8 cellular contexts compared by ENCODE assay signal in the genomic region with DNA sequence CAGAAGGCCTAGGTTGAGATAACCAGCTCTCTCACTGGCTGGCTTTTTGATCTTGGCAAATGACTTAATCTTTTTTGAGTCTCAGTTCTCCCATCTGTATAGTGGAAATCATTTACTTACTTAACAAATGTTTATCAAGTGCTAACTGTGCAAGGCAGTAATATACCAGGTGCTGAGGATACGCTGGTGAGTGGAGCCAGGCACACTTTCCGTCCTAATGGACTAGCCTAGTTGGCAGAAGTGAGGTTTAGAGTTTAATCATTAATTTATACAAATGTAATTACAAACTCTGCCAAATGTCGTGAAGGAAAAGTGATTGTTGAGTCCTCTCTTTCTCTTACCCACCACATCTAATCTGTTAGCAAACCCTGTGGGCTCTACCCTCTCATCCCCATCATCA.
"Had no signal": no experiment of that assay in that cellular context is flagged by ENCODE, and none has a peak within 500 bp of the region (broad histone marks: within the 10 kb centered on the region; RNA-seq: fewer than 3 reads in every experiment).

No MANE protein-coding gene starts in this region.

- H3K9me3 Mint-ChIP-seq: HFFc6 had no signal

- H3K27ac Mint-ChIP-seq: HFFc6 had no signal

- H3K4me3 Mint-ChIP-seq: HFFc6 had no signal

- H3K9me3 ChIP-seq: HAP-1 had no signal

- H2AFZ ChIP-seq: GM23248 had no signal

- DNase-seq: GM23248, GOT3, H7, HFFc6, IMR-90 had no signal

- H3K9ac ChIP-seq: GM23248 had no signal

- H3K4me1 ChIP-seq: HAP-1 had no signal

- ATAC-seq: HCT116 had no signal

- H3K4me3 ChIP-seq: GM23248, HAP-1 had no signal

- H3K27ac ChIP-seq: GM23248, HL-60 had no signal
